8 cellular contexts compared by ENCODE assay signal in the genomic region with DNA sequence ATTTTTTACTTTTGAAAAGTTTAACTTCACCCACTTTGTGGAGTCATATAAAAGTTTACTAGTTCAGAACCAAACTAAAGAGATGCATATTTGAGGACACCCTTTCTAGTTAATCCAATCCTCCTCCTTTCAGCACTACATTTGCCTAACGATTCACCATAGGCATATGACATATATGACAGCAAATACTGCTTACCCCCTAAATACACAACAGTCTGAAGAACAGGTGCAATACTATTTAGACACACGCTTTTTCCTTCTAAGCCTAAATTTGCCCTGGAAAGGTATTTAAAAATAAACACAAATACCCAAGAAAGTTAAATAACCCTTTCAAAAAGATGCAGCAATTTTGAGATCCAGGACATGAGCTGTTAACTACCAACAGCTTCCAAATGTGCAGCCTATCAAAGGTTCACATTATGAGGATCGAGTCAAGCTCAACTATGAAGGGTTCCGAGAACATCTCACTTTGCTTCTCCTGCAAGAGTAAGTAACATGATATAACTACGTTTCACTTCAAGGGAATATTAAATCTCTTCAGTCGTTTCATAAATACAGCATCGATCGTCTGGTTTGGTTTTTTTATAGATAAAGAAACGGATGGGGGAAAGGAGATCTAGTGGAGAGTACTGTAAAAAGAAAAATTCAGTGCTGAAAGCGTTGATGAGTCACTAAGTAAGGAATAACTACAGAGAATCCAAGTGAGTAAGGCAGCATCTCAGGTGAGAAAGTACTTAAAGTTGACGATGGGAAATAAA. TPM values are rescaled to one million over a fixed set of nuclear protein-coding genes. Genes with fewer than 3 reads are reported as not detected.
DNase-seq lines count a peak whose midpoint lies in the region; ATAC-seq lines count a peak whose summit lies in the region.

No MANE protein-coding gene starts in this region.

- H3K4me3 Mint-ChIP-seq in activated naive CD4-positive, alpha-beta T cell treated with anti-CD3 and anti-CD28 coated beads, Interleukin-2, amount 10 ng/mL, durations not matched to agents 7 days and 5 days, result peak overlapping the region; percentile 85
- peak overlapping the region; percentile 93 for H3K4me3 Mint-ChIP-seq in activated CD8-positive, alpha-beta T cell treated with anti-CD3 and anti-CD28 coated beads, Interleukin-2, amount 10 ng/mL, durations not matched to agents 7 days and 5 days
- H3K4me3 Mint-ChIP-seq in stimulated activated effector memory CD8-positive, alpha-beta T cell treated with anti-CD3 and anti-CD28 coated beads, Interleukin-12 subunit alpha, Interleukin-12 subunit beta, amount 100 ng/mL, for 72 hours, result peak overlapping the region; percentile 97

- peak overlapping the region; percentile 99 for H3K4me3 ChIP-seq in iPS-18a (ENCODE audit: low read length)

- H3K36me3 Mint-ChIP-seq in activated naive CD4-positive, alpha-beta T cell treated with anti-CD3 and anti-CD28 coated beads, Interleukin-2, amount 10 ng/mL, durations not matched to agents 7 days and 5 days, result peaks cover 21% of the 10 kb centered on the region
- H3K36me3 Mint-ChIP-seq in activated CD8-positive, alpha-beta T cell treated with anti-CD3 and anti-CD28 coated beads, Interleukin-2, amount 10 ng/mL, durations not matched to agents 7 days and 5 days (ENCODE audit: low read depth), result peaks cover 17% of the 10 kb centered on the region
- H3K36me3 Mint-ChIP-seq in stimulated activated effector memory CD8-positive, alpha-beta T cell treated with anti-CD3 and anti-CD28 coated beads, Interleukin-12 subunit alpha, Interleukin-12 subunit beta, amount 100 ng/mL, for 72 hours, result peaks cover 41% of the 10 kb centered on the region

- peaks cover 42% of the 10 kb centered on the region for H3K4me1 Mint-ChIP-seq in activated naive CD4-positive, alpha-beta T cell treated with anti-CD3 and anti-CD28 coated beads, Interleukin-2, amount 10 ng/mL, durations not matched to agents 7 days and 5 days
- H3K4me1 Mint-ChIP-seq in activated CD8-positive, alpha-beta T cell treated with anti-CD3 and anti-CD28 coated beads, Interleukin-2, amount 10 ng/mL, durations not matched to agents 7 days and 5 days (ENCODE audit: low read depth), result peaks cover 47% of the 10 kb centered on the region
- H3K4me1 Mint-ChIP-seq in stimulated activated effector memory CD8-positive, alpha-beta T cell treated with anti-CD3 and anti-CD28 coated beads, Interleukin-12 subunit alpha, Interleukin-12 subunit beta, amount 100 ng/mL, for 72 hours, result peaks cover 47% of the 10 kb centered on the region

- POLR2A ChIA-PET in activated CD8-positive, alpha-beta T cell treated with anti-CD3 and anti-CD28 coated beads, Interleukin-2, amount 10 ng/mL, durations not matched to agents 7 days and 5 days (lab: Charles Lee), result interaction anchor here (1.2 kb wide), 1 partner anchor 183 kb away, joined by 3 read pairs; a partner anchor contains a TSS

- peaks cover 13% of the 10 kb centered on the region for H3K4me1 ChIP-seq in iPS-18a (ENCODE audit: control insufficient read depth, low read depth, low read length)

- no peak for ATAC-seq in activated CD8-positive, alpha-beta T cell treated with anti-CD3 and anti-CD28 coated beads, Interleukin-2, amount 10 ng/mL, durations not matched to agents 7 days and 5 days
- ATAC-seq in stimulated activated effector memory CD8-positive, alpha-beta T cell treated with anti-CD3 and anti-CD28 coated beads, Interleukin-12 subunit alpha, Interleukin-12 subunit beta, amount 100 ng/mL, for 72 hours, result no peak

- peak overlapping the region; percentile 97 for H3K9ac ChIP-seq in iPS-18a (ENCODE audit: low read length)

- peak overlapping the region; percentile 80 for H3K27ac Mint-ChIP-seq in activated naive CD4-positive, alpha-beta T cell treated with anti-CD3 and anti-CD28 coated beads, Interleukin-2, amount 10 ng/mL, durations not matched to agents 7 days and 5 days
- H3K27ac Mint-ChIP-seq in activated CD8-positive, alpha-beta T cell treated with anti-CD3 and anti-CD28 coated beads, Interleukin-2, amount 10 ng/mL, durations not matched to agents 7 days and 5 days, result peak overlapping the region; percentile 76
- peak overlapping the region; percentile 98 for H3K27ac Mint-ChIP-seq in stimulated activated effector memory CD8-positive, alpha-beta T cell treated with anti-CD3 and anti-CD28 coated beads, Interleukin-12 subunit alpha, Interleukin-12 subunit beta, amount 100 ng/mL, for 72 hours

- no peaks in the 10 kb centered on the region for H3K9me3 Mint-ChIP-seq in activated naive CD4-positive, alpha-beta T cell treated with anti-CD3 and anti-CD28 coated beads, Interleukin-2, amount 10 ng/mL, durations not matched to agents 7 days and 5 days
- no peaks in the 10 kb centered on the region for H3K9me3 Mint-ChIP-seq in activated CD8-positive, alpha-beta T cell treated with anti-CD3 and anti-CD28 coated beads, Interleukin-2, amount 10 ng/mL, durations not matched to agents 7 days and 5 days (ENCODE audit: insufficient read depth)
- no peaks in the 10 kb centered on the region for H3K9me3 Mint-ChIP-seq in stimulated activated effector memory CD8-positive, alpha-beta T cell treated with anti-CD3 and anti-CD28 coated beads, Interleukin-12 subunit alpha, Interleukin-12 subunit beta, amount 100 ng/mL, for 72 hours

- no peaks in the 10 kb centered on the region for H3K9me3 ChIP-seq in iPS-18a (ENCODE audit: control insufficient read depth, low read depth, low read length)

- H3K27me3 ChIP-seq in iPS-18a (ENCODE audit: control insufficient read depth, insufficient read depth, low read length), result no peaks in the 10 kb centered on the region

- DNase-seq in activated naive CD4-positive, alpha-beta T cell treated with anti-CD3 and anti-CD28 coated beads, Interleukin-2, amount 10 ng/mL, durations not matched to agents 7 days and 5 days, result no peak
- DNase-seq in activated naive CD4-positive, alpha-beta T cell (lab: John Stamatoyannopoulos, UW), result no peak
- DNase-seq in activated CD8-positive, alpha-beta T cell treated with anti-CD3 and anti-CD28 coated beads, Interleukin-2, amount 10 ng/mL, durations not matched to agents 7 days and 5 days, result no peak
- DNase-seq in stimulated activated effector memory CD8-positive, alpha-beta T cell treated with anti-CD3 and anti-CD28 coated beads, Interleukin-12 subunit alpha, Interleukin-12 subunit beta, amount 100 ng/mL, for 72 hours (ENCODE audit: low spot score in 2 of 2), result no peak
- DNase-seq in HuH-7.5 (ENCODE audit: low spot score) (no peak), GOT3 (lab: John Stamatoyannopoulos, UW) (no peak), NCI-H446 treated with DMSO at 0.1 percent for 48 hours (lab: John Stamatoyannopoulos, UW) (no peak)

- peaks cover 6% of the 10 kb centered on the region for H3K36me3 ChIP-seq in iPS-18a (ENCODE audit: control insufficient read depth, low read depth, low read length)

- peak overlapping the region; percentile 93 for H3K27ac ChIP-seq in iPS-18a (ENCODE audit: low read length)

- CTCF ChIA-PET in activated naive CD4-positive, alpha-beta T cell treated with anti-CD3 and anti-CD28 coated beads, Interleukin-2, amount 10 ng/mL, durations not matched to agents 7 days and 5 days (lab: Charles Lee), result no interaction called here
- CTCF ChIA-PET in activated CD8-positive, alpha-beta T cell treated with anti-CD3 and anti-CD28 coated beads, Interleukin-2, amount 10 ng/mL, durations not matched to agents 7 days and 5 days (lab: Charles Lee), result interaction anchor here (0.9 to 2.9 kb wide), 4 partner anchors 45 to 396 kb away, joined by 3 to 18 read pairs (median 4); a partner anchor contains a TSS

- no peaks in the 10 kb centered on the region for H3K27me3 Mint-ChIP-seq in activated naive CD4-positive, alpha-beta T cell treated with anti-CD3 and anti-CD28 coated beads, Interleukin-2, amount 10 ng/mL, durations not matched to agents 7 days and 5 days
- H3K27me3 Mint-ChIP-seq in activated CD8-positive, alpha-beta T cell treated with anti-CD3 and anti-CD28 coated beads, Interleukin-2, amount 10 ng/mL, durations not matched to agents 7 days and 5 days (ENCODE audit: low read depth), result no peaks in the 10 kb centered on the region

RNA-seq across cellular contexts. Expression of a gene that starts 0.7 kb away (rescaled TPM):
- total RNA-seq in activated CD8-positive, alpha-beta T cell treated with anti-CD3 and anti-CD28 coated beads, Interleukin-2, amount 10 ng/mL, durations not matched to agents 7 days and 5 days, result 1 to 10 TPM; 7.6 to 7.7 TPM

RNA-seq across cellular contexts. Expression of a gene that starts 1.4 kb away (rescaled TPM):
- 10 to 100 TPM; 19.0 to 23.0 TPM for total RNA-seq in activated CD8-positive, alpha-beta T cell treated with anti-CD3 and anti-CD28 coated beads, Interleukin-2, amount 10 ng/mL, durations not matched to agents 7 days and 5 days
